ENCODE assay signal across 23 cellular contexts in genomic region chr3:135565481-135565880, GRCh38.
"Had no signal": no experiment of that assay in that cellular context is flagged by ENCODE, and none has a peak within 500 bp of the region (broad histone marks: within the 10 kb centered on the region; RNA-seq: fewer than 3 reads in every experiment).

No MANE protein-coding gene starts in this region.

- DNase-seq: activated CD4-positive, alpha-beta memory T cell treated with anti-CD3 and anti-CD28 coated beads for 36 hours; activated CD4-positive, alpha-beta T cell treated with anti-CD3 and anti-CD28 coated beads, Interleukin-2, amount 10 ng/mL, durations not matched to agents 7 days and 5 days; activated CD4-positive, CD25-positive, alpha-beta regulatory T cell; activated CD8-positive, alpha-beta memory T cell treated with anti-CD3 and anti-CD28 coated beads for 24 hours; activated effector memory CD4-positive, alpha-beta T cell treated with anti-CD3 and anti-CD28 coated beads, Interleukin-2, amount 50 U/mL, for 16 hours; activated naive CD4-positive, alpha-beta T cell treated with Interleukin-2 at 50 U/mL for 16 hours; activated T-cell treated with anti-CD3 and anti-CD28 coated beads, Interleukin-2, amount 50 U/mL, for 4 hours; amygdala; MV-4-11; NCI-H1092 treated with DMSO at 0.1 percent for 48 hours; NCI-H1436; NCI-H1694 treated with DMSO at 0.1 percent for 48 hours; NCI-H2029 treated with DMSO at 0.1 percent for 48 hours; NCI-H345; NCI-H510A treated with DMSO at 0.1 percent for 48 hours; NCI-H69; NK-92 treated with Interleukin-12 subunit alpha and Interleukin-12 subunit beta, amount 100 ng/mL, for 24 hours; PC-3; SIG-M5; T-helper 1 cell had no signal

- H3K9ac ChIP-seq: KMS-11 had no signal

- H3K4me2 ChIP-seq: KMS-11 had no signal

- H3K27ac ChIP-seq: KMS-11, SK-N-MC, VCaP had no signal

- H3K4me3 ChIP-seq: SK-N-MC had no signal
